24 cellular contexts compared by ENCODE assay signal in genomic region chr20:63546256-63546655, GRCh38. TPM values are rescaled to one million over a fixed set of nuclear protein-coding genes. Genes with fewer than 3 reads are reported as not detected.
"Had no signal": no experiment of that assay in that cellular context is flagged by ENCODE, and none has a peak within 500 bp of the region (broad histone marks: within the 10 kb centered on the region; RNA-seq: fewer than 3 reads in every experiment).

No MANE protein-coding gene starts in this region.

- DNase-seq: activated B cell treated with CpG ODN at 0.5 μM for 24 hours; activated CD4-positive, alpha-beta memory T cell treated with anti-CD3 and anti-CD28 coated beads, Interleukin-2, amount 10 ng/mL, durations not matched to agents 7 days and 5 days; activated CD4-positive, alpha-beta T cell treated with anti-CD3 and anti-CD28 coated beads for 1 hour; activated CD4-positive, alpha-beta T cell treated with anti-CD3 and anti-CD28 coated beads, Interleukin-2, amount 50 U/mL, for 1 hour; activated gamma-delta T cell treated with Interleukin-2 at 50 U/mL for 16 hours; activated naive CD4-positive, alpha-beta T cell treated with anti-CD3 and anti-CD28 coated beads, Interleukin-2, amount 10 ng/mL, durations not matched to agents 7 days and 5 days; activated naive CD8-positive, alpha-beta T cell treated with anti-CD3 and anti-CD28 coated beads for 36 hours; activated T-cell treated with anti-CD3 and anti-CD28 coated beads for 4 hours; activated T-cell treated with anti-CD3 and anti-CD28 coated beads, Interleukin-2, amount 50 U/mL, for 48 hours; brain microvascular endothelial cell; cerebellar nuclear complex; Kasumi-1; NCI-H1105 treated with DMSO at 0.1 percent for 48 hours; NCI-H1694 treated with DMSO at 0.1 percent for 48 hours; NCI-H2029 treated with DMSO at 0.1 percent for 48 hours; NCI-H510A treated with DMSO at 0.1 percent for 48 hours; SHP77 treated with DMSO at 0.1 percent for 48 hours had no signal

- H3K27me3 ChIP-seq: cardiac muscle cell had no signal

- H3K36me3 Mint-ChIP-seq: activated naive CD4-positive, alpha-beta T cell treated with anti-CD3 and anti-CD28 coated beads, Interleukin-2, amount 10 ng/mL, durations not matched to agents 7 days and 5 days; activated naive CD8-positive, alpha-beta T cell treated with anti-CD3 and anti-CD28 coated beads for 36 hours had no signal

- H3K27ac ChIP-seq: brain microvascular endothelial cell, cardiac muscle cell had no signal

- H3K36me3 ChIP-seq: brain microvascular endothelial cell, cardiac muscle cell had no signal

- H3K27me3 Mint-ChIP-seq: activated B cell treated with CpG ODN at 0.5 μM for 24 hours had no signal

- H3K4me3 Mint-ChIP-seq: activated B cell treated with CpG ODN at 0.5 μM for 24 hours; activated CD4-positive, alpha-beta memory T cell treated with anti-CD3 and anti-CD28 coated beads, Interleukin-2, amount 10 ng/mL, durations not matched to agents 7 days and 5 days; activated naive CD4-positive, alpha-beta T cell treated with anti-CD3 and anti-CD28 coated beads, Interleukin-2, amount 10 ng/mL, durations not matched to agents 7 days and 5 days; activated naive CD8-positive, alpha-beta T cell treated with anti-CD3 and anti-CD28 coated beads for 36 hours; T-helper 1 cell treated with Interleukin-12 subunit alpha and Interleukin-12 subunit beta and Interleukin-4 antibody, amounts not matched to agents 30 μg/mL and 1 μg/mL, for 36 hours had no signal

- H3K27ac Mint-ChIP-seq: activated B cell treated with CpG ODN at 0.5 μM for 24 hours; activated CD4-positive, alpha-beta memory T cell treated with anti-CD3 and anti-CD28 coated beads, Interleukin-2, amount 10 ng/mL, durations not matched to agents 7 days and 5 days; activated naive CD4-positive, alpha-beta T cell treated with anti-CD3 and anti-CD28 coated beads, Interleukin-2, amount 10 ng/mL, durations not matched to agents 7 days and 5 days; activated naive CD8-positive, alpha-beta T cell treated with anti-CD3 and anti-CD28 coated beads for 36 hours; activated T-helper 2 cell treated with anti-CD3 and anti-CD28 coated beads, Interferon-gamma antibody, Interleukin-2, Interleukin-4, amounts not matched to agents 10 μg/mL and 5 μg/mL and 100 μg/mL, durations not matched to agents 14 hours and 24 hours and 36 hours; T-helper 1 cell treated with Interleukin-12 subunit alpha and Interleukin-12 subunit beta and Interleukin-4 antibody, amounts not matched to agents 30 μg/mL and 1 μg/mL, for 36 hours had no signal

- H3K9me3 Mint-ChIP-seq: activated B cell treated with CpG ODN at 0.5 μM for 24 hours; activated CD4-positive, alpha-beta memory T cell treated with anti-CD3 and anti-CD28 coated beads, Interleukin-2, amount 10 ng/mL, durations not matched to agents 7 days and 5 days; activated naive CD4-positive, alpha-beta T cell treated with anti-CD3 and anti-CD28 coated beads, Interleukin-2, amount 10 ng/mL, durations not matched to agents 7 days and 5 days; activated naive CD8-positive, alpha-beta T cell treated with anti-CD3 and anti-CD28 coated beads for 36 hours; activated T-helper 2 cell treated with anti-CD3 and anti-CD28 coated beads, Interferon-gamma antibody, Interleukin-2, Interleukin-4, amounts not matched to agents 10 μg/mL and 5 μg/mL and 100 μg/mL, durations not matched to agents 14 hours and 24 hours and 36 hours; T-helper 1 cell treated with Interleukin-12 subunit alpha and Interleukin-12 subunit beta and Interleukin-4 antibody, amounts not matched to agents 30 μg/mL and 1 μg/mL, for 36 hours had no signal

- ATAC-seq: Panc1 had no signal

- H3K4me3 ChIP-seq: cardiac muscle cell, K562 had no signal

RNA-seq across cellular contexts. Expression of gene SRMS, which starts 1.3 kb away (rescaled TPM):
- total RNA-seq: activated CD4-positive, alpha-beta memory T cell treated with anti-CD3 and anti-CD28 coated beads, Interleukin-2, amount 10 ng/mL, durations not matched to agents 7 days and 5 days; activated CD8-positive, alpha-beta memory T cell treated with anti-CD3 and anti-CD28 coated beads for 36 hours; activated naive CD8-positive, alpha-beta T cell treated with anti-CD3 and anti-CD28 coated beads for 36 hours; activated T-helper 2 cell treated with anti-CD3 and anti-CD28 coated beads, Interferon-gamma antibody, Interleukin-2, Interleukin-4, amounts not matched to agents 10 μg/mL and 5 μg/mL and 100 μg/mL, durations not matched to agents 14 hours and 24 hours and 36 hours; cardiac muscle cell; K562; SK-MEL-5 had no signal

RNA-seq across cellular contexts. Expression of gene FNDC11, which starts 7.7 kb away (rescaled TPM):
- total RNA-seq: SK-MEL-5 had no signal

RNA-seq across cellular contexts. Expression of gene PTK6, which starts 9.1 kb away (rescaled TPM):
- total RNA-seq: cardiac muscle cell, K562, SK-MEL-5 had no signal
